Comparison of ENCODE assay signal across 2 cellular contexts in the genomic region with DNA sequence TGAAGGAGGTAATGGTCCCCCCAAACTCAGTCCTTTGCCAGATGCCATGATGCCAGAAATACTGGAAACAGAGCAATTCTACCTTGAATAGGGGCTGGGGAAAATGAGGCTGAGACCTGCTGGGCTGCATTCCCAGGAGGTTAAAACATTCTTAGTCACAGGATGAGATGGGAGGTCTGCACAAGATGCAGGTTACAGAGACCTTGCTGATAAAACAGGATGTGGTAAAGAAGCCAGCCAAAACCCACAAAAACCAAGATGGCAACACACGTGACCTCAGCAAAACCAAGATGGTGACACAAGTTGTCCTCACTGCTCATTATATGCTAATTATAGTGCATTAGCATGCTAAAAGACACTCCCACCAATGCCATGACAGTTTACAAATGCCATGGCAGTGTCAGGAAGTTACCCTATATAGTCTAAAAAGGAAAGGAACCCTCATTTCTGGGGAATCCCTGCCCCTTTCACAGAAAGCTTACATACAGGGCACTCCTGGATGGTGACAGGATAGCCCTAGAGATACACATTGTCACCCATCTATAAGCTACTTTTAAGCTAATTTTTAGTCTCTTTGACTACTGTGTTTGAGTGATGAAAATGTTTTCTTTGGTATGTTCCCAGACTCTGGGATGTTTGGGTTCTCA.
TF ChIP-seq lines count a peak whose summit lies in the region.

No MANE protein-coding gene starts in this region.

TF ChIP-seq in SK-N-SH, 30 proteins besides CTCF, POLR2A, EP300 and RAD21 (continued from another document):
- TF ChIP-seq, protein P1, sequence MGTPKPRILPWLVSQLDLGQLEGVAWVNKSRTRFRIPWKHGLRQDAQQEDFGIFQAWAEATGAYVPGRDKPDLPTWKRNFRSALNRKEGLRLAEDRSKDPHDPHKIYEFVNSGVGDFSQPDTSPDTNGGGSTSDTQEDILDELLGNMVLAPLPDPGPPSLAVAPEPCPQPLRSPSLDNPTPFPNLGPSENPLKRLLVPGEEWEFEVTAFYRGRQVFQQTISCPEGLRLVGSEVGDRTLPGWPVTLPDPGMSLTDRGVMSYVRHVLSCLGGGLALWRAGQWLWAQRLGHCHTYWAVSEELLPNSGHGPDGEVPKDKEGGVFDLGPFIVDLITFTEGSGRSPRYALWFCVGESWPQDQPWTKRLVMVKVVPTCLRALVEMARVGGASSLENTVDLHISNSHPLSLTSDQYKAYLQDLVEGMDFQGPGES (IDR thresholded peaks at IDR 0.05; ENCODE audit: low read depth, low read length): no peak
- TF ChIP-seq, protein P2, sequence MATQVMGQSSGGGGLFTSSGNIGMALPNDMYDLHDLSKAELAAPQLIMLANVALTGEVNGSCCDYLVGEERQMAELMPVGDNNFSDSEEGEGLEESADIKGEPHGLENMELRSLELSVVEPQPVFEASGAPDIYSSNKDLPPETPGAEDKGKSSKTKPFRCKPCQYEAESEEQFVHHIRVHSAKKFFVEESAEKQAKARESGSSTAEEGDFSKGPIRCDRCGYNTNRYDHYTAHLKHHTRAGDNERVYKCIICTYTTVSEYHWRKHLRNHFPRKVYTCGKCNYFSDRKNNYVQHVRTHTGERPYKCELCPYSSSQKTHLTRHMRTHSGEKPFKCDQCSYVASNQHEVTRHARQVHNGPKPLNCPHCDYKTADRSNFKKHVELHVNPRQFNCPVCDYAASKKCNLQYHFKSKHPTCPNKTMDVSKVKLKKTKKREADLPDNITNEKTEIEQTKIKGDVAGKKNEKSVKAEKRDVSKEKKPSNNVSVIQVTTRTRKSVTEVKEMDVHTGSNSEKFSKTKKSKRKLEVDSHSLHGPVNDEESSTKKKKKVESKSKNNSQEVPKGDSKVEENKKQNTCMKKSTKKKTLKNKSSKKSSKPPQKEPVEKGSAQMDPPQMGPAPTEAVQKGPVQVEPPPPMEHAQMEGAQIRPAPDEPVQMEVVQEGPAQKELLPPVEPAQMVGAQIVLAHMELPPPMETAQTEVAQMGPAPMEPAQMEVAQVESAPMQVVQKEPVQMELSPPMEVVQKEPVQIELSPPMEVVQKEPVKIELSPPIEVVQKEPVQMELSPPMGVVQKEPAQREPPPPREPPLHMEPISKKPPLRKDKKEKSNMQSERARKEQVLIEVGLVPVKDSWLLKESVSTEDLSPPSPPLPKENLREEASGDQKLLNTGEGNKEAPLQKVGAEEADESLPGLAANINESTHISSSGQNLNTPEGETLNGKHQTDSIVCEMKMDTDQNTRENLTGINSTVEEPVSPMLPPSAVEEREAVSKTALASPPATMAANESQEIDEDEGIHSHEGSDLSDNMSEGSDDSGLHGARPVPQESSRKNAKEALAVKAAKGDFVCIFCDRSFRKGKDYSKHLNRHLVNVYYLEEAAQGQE (IDR thresholded peaks at IDR 0.05; ENCODE audit: low read depth, low read length): no peak
- TF ChIP-seq RXRA (IDR thresholded peaks at IDR 0.05; ENCODE audit: borderline replicate concordance, low read depth) (no peak), TEAD4 (IDR thresholded peaks at IDR 0.05; ENCODE audit: borderline replicate concordance, insufficient read depth) (0 out of 2 replicates have a peak, but pooled peaks have one; percentile 14), TCF12 (IDR thresholded peaks at IDR 0.05) (peak; percentile 48; the same call in 1 of the 2 replicates)

TF ChIP-seq in SK-N-SH treated with all-trans-retinoic acid at 6 μM for 48 hours, 23 proteins besides CTCF, POLR2A, EP300 and RAD21 (continued from another document):
- TF ChIP-seq, protein P3, sequence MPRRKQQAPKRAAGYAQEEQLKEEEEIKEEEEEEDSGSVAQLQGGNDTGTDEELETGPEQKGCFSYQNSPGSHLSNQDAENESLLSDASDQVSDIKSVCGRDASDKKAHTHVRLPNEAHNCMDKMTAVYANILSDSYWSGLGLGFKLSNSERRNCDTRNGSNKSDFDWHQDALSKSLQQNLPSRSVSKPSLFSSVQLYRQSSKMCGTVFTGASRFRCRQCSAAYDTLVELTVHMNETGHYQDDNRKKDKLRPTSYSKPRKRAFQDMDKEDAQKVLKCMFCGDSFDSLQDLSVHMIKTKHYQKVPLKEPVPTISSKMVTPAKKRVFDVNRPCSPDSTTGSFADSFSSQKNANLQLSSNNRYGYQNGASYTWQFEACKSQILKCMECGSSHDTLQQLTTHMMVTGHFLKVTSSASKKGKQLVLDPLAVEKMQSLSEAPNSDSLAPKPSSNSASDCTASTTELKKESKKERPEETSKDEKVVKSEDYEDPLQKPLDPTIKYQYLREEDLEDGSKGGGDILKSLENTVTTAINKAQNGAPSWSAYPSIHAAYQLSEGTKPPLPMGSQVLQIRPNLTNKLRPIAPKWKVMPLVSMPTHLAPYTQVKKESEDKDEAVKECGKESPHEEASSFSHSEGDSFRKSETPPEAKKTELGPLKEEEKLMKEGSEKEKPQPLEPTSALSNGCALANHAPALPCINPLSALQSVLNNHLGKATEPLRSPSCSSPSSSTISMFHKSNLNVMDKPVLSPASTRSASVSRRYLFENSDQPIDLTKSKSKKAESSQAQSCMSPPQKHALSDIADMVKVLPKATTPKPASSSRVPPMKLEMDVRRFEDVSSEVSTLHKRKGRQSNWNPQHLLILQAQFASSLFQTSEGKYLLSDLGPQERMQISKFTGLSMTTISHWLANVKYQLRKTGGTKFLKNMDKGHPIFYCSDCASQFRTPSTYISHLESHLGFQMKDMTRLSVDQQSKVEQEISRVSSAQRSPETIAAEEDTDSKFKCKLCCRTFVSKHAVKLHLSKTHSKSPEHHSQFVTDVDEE (CRISPR knock-in tag; IDR thresholded peaks at IDR 0.05): no peak
- TF ChIP-seq ESRRG (CRISPR knock-in tag; IDR thresholded peaks at IDR 0.05) (no peak), CSDC2 (CRISPR knock-in tag; IDR thresholded peaks at IDR 0.05) (no peak), TOX (CRISPR knock-in tag; IDR thresholded peaks at IDR 0.05; ENCODE audit: borderline replicate concordance) (no peak), ZNF70 (CRISPR knock-in tag; IDR thresholded peaks at IDR 0.05) (no peak), OSR1 (CRISPR knock-in tag; IDR thresholded peaks at IDR 0.05) (no peak), RARB (CRISPR knock-in tag; IDR thresholded peaks at IDR 0.05) (no peak), ZC3H10 (CRISPR knock-in tag; IDR thresholded peaks at IDR 0.05) (no peak), PATZ1 (CRISPR knock-in tag; IDR thresholded peaks at IDR 0.05; ENCODE audit: borderline replicate concordance) (no peak)
